9 cellular contexts compared by ENCODE assay signal in the genomic region with DNA sequence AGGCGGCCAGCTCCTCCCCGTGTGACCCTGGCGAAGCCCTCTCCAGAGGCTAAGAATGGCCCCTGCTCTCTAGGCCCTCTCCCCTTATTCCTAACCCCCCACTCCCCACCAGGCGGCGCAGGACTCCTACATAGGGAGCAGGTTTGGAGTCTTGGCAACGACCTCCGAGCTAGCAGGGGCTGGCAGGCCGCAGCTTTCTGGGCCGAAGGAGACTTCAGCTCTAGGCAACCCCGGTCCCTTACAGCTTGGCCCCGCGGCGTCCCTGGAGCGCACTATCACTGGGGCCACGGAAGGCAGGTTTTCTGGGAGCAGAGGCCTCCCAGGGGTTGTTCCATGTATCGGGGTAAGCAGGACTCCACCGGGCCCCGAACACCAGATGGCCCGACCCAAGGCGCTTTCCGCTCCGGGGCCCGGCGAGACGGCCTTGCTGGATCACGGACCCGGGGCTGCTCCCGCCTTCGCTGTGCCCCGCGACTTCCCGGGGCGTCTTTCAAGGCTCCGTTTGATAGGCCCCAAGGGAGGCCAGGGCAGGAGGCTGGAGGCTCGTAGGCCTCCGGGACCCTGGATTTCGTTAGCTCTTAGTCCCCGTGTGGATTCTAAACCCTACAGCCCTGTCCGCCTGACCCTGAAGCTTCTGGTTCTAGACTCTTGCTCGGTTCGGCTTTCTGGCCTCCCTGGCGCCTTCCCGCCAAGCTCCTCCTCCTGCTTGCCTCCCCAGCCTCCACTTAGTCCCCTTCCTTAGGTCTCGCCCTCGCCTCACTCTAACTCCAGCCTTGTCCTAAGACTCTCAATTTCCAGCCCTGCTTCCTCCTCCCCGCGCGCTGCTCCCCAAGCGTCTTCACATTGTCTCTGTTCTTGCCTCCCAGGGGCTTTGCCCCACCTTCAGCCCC. TPM values are rescaled to one million over a fixed set of nuclear protein-coding genes. Genes with fewer than 3 reads are reported as not detected.
DNase-seq lines count a peak whose midpoint lies in the region; ATAC-seq, FAIRE-seq and TF ChIP-seq lines count a peak whose summit lies in the region.
"Had no signal": no experiment of that assay in that cellular context is flagged by ENCODE, and none has a peak within 500 bp of the region (broad histone marks: within the 10 kb centered on the region; RNA-seq: fewer than 3 reads in every experiment).

No MANE protein-coding gene starts in this region.

- H3K27ac Mint-ChIP-seq in T-helper 1 cell treated with Interleukin-12 subunit alpha and Interleukin-12 subunit beta and Interleukin-4 antibody, amounts not matched to agents 30 μg/mL and 1 μg/mL, for 36 hours, result peak overlapping the region; percentile 88
- no peak overlapping the region for H3K27ac Mint-ChIP-seq in endodermal cell

- H3K4me3 Mint-ChIP-seq in T-helper 1 cell treated with Interleukin-12 subunit alpha and Interleukin-12 subunit beta and Interleukin-4 antibody, amounts not matched to agents 30 μg/mL and 1 μg/mL, for 36 hours, result peak overlapping the region; percentile 32
- H3K4me3 Mint-ChIP-seq in endodermal cell, result peak overlapping the region; percentile 41

- peaks cover 91% of the 10 kb centered on the region for H3K27me3 Mint-ChIP-seq in T-helper 1 cell treated with Interleukin-12 subunit alpha and Interleukin-12 subunit beta and Interleukin-4 antibody, amounts not matched to agents 30 μg/mL and 1 μg/mL, for 36 hours (ENCODE audit: low read depth)
- peaks cover 100% of the 10 kb centered on the region for H3K27me3 Mint-ChIP-seq in endodermal cell (ENCODE audit: insufficient read depth)

- H3K4me1 ChIP-seq in endodermal cell (ENCODE audit: control insufficient read depth, insufficient read depth, low read length), result peaks cover 15% of the 10 kb centered on the region
- H3K4me1 ChIP-seq in pancreas, result peaks cover 0 to under 1% (median 0%) of the 10 kb centered on the region in 3 donors

- peaks cover 16% of the 10 kb centered on the region for H3K36me3 Mint-ChIP-seq in T-helper 1 cell treated with Interleukin-12 subunit alpha and Interleukin-12 subunit beta and Interleukin-4 antibody, amounts not matched to agents 30 μg/mL and 1 μg/mL, for 36 hours (ENCODE audit: low read depth)
- H3K36me3 Mint-ChIP-seq in endodermal cell (ENCODE audit: low read depth), result no peaks in the 10 kb centered on the region

- intact Hi-C loops in pancreas (cut with DNase I), result no loop called here

- no peaks in the 10 kb centered on the region for H3K9me3 ChIP-seq in endodermal cell (ENCODE audit: control insufficient read depth, low read length)
- no peaks in the 10 kb centered on the region for H3K9me3 ChIP-seq in pancreas

- peak in 3 of 4 donors; percentile 49 to 76 (median 60) for ATAC-seq in pancreas
- ATAC-seq in GM18502 (IDR thresholded peaks at IDR 0.05; ENCODE audit: poor library complexity, unreplicated experiment), result no peak

- TF ChIP-seq CTCF in endodermal cell (conservative IDR thresholded peaks at IDR 0.05) (peak; percentile 86), pancreas (IDR thresholded peaks at IDR 0.05) (no peak)

- H3K9me3 Mint-ChIP-seq in T-helper 1 cell treated with Interleukin-12 subunit alpha and Interleukin-12 subunit beta and Interleukin-4 antibody, amounts not matched to agents 30 μg/mL and 1 μg/mL, for 36 hours, result peaks cover 4% of the 10 kb centered on the region
- H3K9me3 Mint-ChIP-seq in endodermal cell, result peaks cover 2% of the 10 kb centered on the region

- H3K36me3 ChIP-seq in endodermal cell (ENCODE audit: control insufficient read depth, insufficient read depth, low read length) (no peaks in the 10 kb centered on the region), pancreas (no peaks in the 10 kb centered on the region)

- peaks cover 41% of the 10 kb centered on the region for H3K4me1 Mint-ChIP-seq in T-helper 1 cell treated with Interleukin-12 subunit alpha and Interleukin-12 subunit beta and Interleukin-4 antibody, amounts not matched to agents 30 μg/mL and 1 μg/mL, for 36 hours (ENCODE audit: low read depth)
- peaks cover 45% of the 10 kb centered on the region for H3K4me1 Mint-ChIP-seq in endodermal cell

- H3K4me3 ChIP-seq in endodermal cell (ENCODE audit: low read length), result no peak overlapping the region
- no peak overlapping the region for H3K4me3 ChIP-seq in pancreas

- no peak overlapping the region for H3K9ac ChIP-seq in endodermal cell (ENCODE audit: extremely low read depth, low read length, poor library complexity, severe bottlenecking)

- 11 to 14% methylated on average over 22 to 49 of the region's 49 CpGs for WGBS in endodermal cell (ENCODE audit: insufficient coverage in 1 of 2, insufficient read length in 1 of 2), 2 experiments
- 13% methylated on average over 47 to 49 of the region's 49 CpGs for WGBS in pancreas, 2 donors

- DNase-seq in AG08396 (ENCODE audit: low spot score) (peak; percentile 60), HCEC 1CT (peak; percentile 37), endodermal cell (peak; percentile 97), pancreas (peak in 5 of 6 donors; percentile 22 to 76 (median 50)), SKM-1 treated with dmso at 0.1 percent for 144 hours (lab: John Stamatoyannopoulos, UW; ENCODE audit: unreplicated experiment) (no peak), ACHN (no peak)

- H3K27ac ChIP-seq in endodermal cell (ENCODE audit: low read depth, low read length), result no peak overlapping the region
- no peak overlapping the region for H3K27ac ChIP-seq in pancreas

- no peak for FAIRE-seq in pancreas (lab: Jason Lieb, UNC)

- in situ Hi-C loops in ACHN (cut with HindIII; ENCODE audit: low pct_ligation_motif_present, low pct_unique_long_range_greater_than_20kb, low sequenced_read_pairs), result no loop called here

- peaks cover 100% of the 10 kb centered on the region for H3K27me3 ChIP-seq in endodermal cell (ENCODE audit: control insufficient read depth, insufficient read depth, low read length, poor library complexity, severe bottlenecking)
- H3K27me3 ChIP-seq in pancreas, result peaks cover 0 to 69% (median 21%) of the 10 kb centered on the region in 4 donors

RNA-seq across cellular contexts. Expression of gene SLC32A1, which starts 1.9 kb away (rescaled TPM):
- not detected for total RNA-seq in endodermal cell
- 0.64 TPM for polyA plus RNA-seq in endodermal cell (2013, experiment 1 of 2)
- 0.37 TPM for polyA plus RNA-seq in endodermal cell (2013, experiment 2 of 2)
- not detected for total RNA-seq in pancreas
- not detected for polyA plus RNA-seq in pancreas
- total RNA-seq: aorta had no signal
- polyA plus RNA-seq: aorta had no signal

RNA-seq across cellular contexts. Expression of gene ACTR5, which starts 22.1 kb away (rescaled TPM):
- total RNA-seq in endodermal cell, result 10 to 100 TPM in 1 of 2 donors, 1 to 10 TPM in 1; 7.9 to 11.2 TPM
- 11.4 TPM for polyA plus RNA-seq in endodermal cell (2013, experiment 1 of 2)
- polyA plus RNA-seq in endodermal cell (2013, experiment 2 of 2), result 10.0 TPM
- 1 to 10 TPM; 2.4 to 4.4 (median 3.1) TPM for total RNA-seq in pancreas
- polyA plus RNA-seq in pancreas, result 1 to 10 TPM; 7.4 to 9.8 TPM

Comparison
In these comparisons a context has a peak if more than half of its experiments do, and no peak if none do; other contexts are left out.
1. DNase-seq: peak in AG08396 (single experiment), HCEC 1CT (single experiment), endodermal cell (single experiment) and pancreas (5 of 6); none in SKM-1 treated with dmso at 0.1 percent for 144 hours (single experiment) and ACHN (single experiment).